1 cellular context compared by ENCODE assay signal in the genomic region with DNA sequence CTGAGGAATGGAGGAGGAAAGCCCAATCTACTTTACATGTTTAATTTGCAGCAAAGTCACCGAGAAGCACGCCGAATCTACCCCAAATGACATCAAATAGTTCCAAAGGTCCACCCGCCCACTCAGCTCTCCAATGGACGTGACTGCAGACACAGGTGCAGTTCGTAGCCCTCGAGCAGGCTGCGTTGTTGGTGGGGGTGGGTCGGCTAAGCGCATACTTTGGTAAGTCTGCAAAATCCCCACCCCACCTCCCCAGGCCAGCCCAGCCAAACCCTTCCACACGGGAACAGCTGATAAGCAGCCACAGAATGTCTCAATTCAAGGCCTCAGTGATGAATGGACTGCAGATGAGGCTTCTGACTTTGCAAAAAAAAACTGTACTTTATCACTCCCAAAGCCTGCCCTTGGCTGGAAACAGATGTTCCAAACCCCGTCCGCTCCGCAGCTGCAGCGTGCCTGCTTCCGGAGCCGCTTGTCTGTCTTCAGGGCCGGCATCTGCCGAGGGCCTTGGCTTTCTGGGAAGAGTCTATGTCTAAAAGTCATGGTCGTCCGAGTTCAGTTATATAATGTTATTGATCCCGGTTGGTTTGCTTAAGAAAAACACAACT.
TF ChIP-seq lines count a peak whose summit lies in the region.

No MANE protein-coding gene starts in this region.

TF ChIP-seq in K562, 482 proteins besides CTCF, POLR2A, EP300 and RAD21 (continued from another document and continues in another):
- TF ChIP-seq E2F8 (IDR thresholded peaks at IDR 0.05; ENCODE audit: low read depth, partially characterized antibody) (no peak), CTBP1 (IDR thresholded peaks at IDR 0.05; ENCODE audit: borderline replicate concordance) (peak; percentile 95), NR2C2 (CRISPR knock-in tag; IDR thresholded peaks at IDR 0.05) (no peak), NR2C2 (tag; IDR thresholded peaks at IDR 0.05) (peak; percentile 73), TEAD4 (IDR thresholded peaks at IDR 0.05; ENCODE audit: low read length) (peak; percentile 98), TEAD4 (CRISPR knock-in tag; IDR thresholded peaks at IDR 0.05; ENCODE audit: borderline replicate concordance) (peak; percentile 65; the same call in 1 of the 2 replicates), PHF20 (IDR thresholded peaks at IDR 0.05; ENCODE audit: partially characterized antibody) (no peak), ZBTB11 (CRISPR knock-in tag; IDR thresholded peaks at IDR 0.05) (peak in 1 of 3 experiments; percentile 82; a peak in 2 of 6 replicates), ZNF165 (CRISPR knock-in tag; IDR thresholded peaks at IDR 0.05; ENCODE audit: borderline replicate concordance) (no peak), SRSF7 (optimal IDR thresholded peaks at IDR 0.05; ENCODE audit: low read depth, low read length) (no peak), FOXJ2 (tag; IDR thresholded peaks at IDR 0.05) (0 out of 2 replicates have a peak, but pooled peaks have one; percentile 31), MEF2D (tag; conservative IDR thresholded peaks at IDR 0.05; ENCODE audit: low read depth) (peak; percentile 81), ZNF830 (CRISPR knock-in tag; IDR thresholded peaks at IDR 0.05) (no peak), CC2D1A (IDR thresholded peaks at IDR 0.05) (peak; percentile 85; the same call in 1 of the 2 replicates), HEY1 (CRISPR knock-in tag; IDR thresholded peaks at IDR 0.05; ENCODE audit: borderline replicate concordance) (no peak), NCOA2 (IDR thresholded peaks at IDR 0.05; ENCODE audit: partially characterized antibody in 2 of 2) (peak in 1 of 2 experiments; percentile 17), ZNF274 (IDR thresholded peaks at IDR 0.05; ENCODE audit: borderline replicate concordance, low read depth, low read length) (peak; percentile 58; the same call in 1 of the 2 replicates), ZNF347 (CRISPR knock-in tag; IDR thresholded peaks at IDR 0.05; ENCODE audit: low read depth) (no peak), SIRT6 (IDR thresholded peaks at IDR 0.05; ENCODE audit: low read depth, low read length) (no peak), HDGF (IDR thresholded peaks at IDR 0.05) (no peak), SIN3B (IDR thresholded peaks at IDR 0.05; ENCODE audit: low read depth) (no peak), RCOR1 (IDR thresholded peaks at IDR 0.05; ENCODE audit: borderline replicate concordance in 1 of 2, low read depth in 2 of 2, low read length in 2 of 2) (peak; percentile 61 to 92; a peak in 2 of 4 replicates), ZNF583 (CRISPR knock-in tag; IDR thresholded peaks at IDR 0.05) (no peak), NR4A1 (CRISPR knock-in tag; IDR thresholded peaks at IDR 0.05) (no peak), NR4A1 (tag; IDR thresholded peaks at IDR 0.05) (peak; percentile 82; the same call in 1 of the 2 replicates), MXI1 (IDR thresholded peaks at IDR 0.05; ENCODE audit: low read depth, low read length) (peak; percentile 72; the same call in 1 of the 2 replicates), ZNF586 (CRISPR knock-in tag; conservative IDR thresholded peaks at IDR 0.05) (no peak), ZNF41 (CRISPR knock-in tag; conservative IDR thresholded peaks at IDR 0.05) (no peak), FUS (optimal IDR thresholded peaks at IDR 0.05; ENCODE audit: low read depth, low read length) (no peak), ID3 (CRISPR knock-in tag; IDR thresholded peaks at IDR 0.05) (no peak), ID3 (tag; IDR thresholded peaks at IDR 0.05) (peak; percentile 68; the same call in 1 of the 2 replicates), GTF2B (IDR thresholded peaks at IDR 0.05; ENCODE audit: extremely low read depth, insufficient read length) (no peak)
- TF ChIP-seq, protein P1, sequence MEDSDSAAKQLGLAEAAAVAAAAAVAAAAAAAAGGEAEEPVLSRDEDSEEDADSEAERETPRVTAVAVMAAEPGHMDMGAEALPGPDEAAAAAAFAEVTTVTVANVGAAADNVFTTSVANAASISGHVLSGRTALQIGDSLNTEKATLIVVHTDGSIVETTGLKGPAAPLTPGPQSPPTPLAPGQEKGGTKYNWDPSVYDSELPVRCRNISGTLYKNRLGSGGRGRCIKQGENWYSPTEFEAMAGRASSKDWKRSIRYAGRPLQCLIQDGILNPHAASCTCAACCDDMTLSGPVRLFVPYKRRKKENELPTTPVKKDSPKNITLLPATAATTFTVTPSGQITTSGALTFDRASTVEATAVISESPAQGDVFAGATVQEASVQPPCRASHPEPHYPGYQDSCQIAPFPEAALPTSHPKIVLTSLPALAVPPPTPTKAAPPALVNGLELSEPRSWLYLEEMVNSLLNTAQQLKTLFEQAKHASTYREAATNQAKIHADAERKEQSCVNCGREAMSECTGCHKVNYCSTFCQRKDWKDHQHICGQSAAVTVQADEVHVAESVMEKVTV (CRISPR knock-in tag; IDR thresholded peaks at IDR 0.05), result no peak
- TF ChIP-seq, protein P2, sequence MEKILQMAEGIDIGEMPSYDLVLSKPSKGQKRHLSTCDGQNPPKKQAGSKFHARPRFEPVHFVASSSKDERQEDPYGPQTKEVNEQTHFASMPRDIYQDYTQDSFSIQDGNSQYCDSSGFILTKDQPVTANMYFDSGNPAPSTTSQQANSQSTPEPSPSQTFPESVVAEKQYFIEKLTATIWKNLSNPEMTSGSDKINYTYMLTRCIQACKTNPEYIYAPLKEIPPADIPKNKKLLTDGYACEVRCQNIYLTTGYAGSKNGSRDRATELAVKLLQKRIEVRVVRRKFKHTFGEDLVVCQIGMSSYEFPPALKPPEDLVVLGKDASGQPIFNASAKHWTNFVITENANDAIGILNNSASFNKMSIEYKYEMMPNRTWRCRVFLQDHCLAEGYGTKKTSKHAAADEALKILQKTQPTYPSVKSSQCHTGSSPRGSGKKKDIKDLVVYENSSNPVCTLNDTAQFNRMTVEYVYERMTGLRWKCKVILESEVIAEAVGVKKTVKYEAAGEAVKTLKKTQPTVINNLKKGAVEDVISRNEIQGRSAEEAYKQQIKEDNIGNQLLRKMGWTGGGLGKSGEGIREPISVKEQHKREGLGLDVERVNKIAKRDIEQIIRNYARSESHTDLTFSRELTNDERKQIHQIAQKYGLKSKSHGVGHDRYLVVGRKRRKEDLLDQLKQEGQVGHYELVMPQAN (IDR thresholded peaks at IDR 0.05; ENCODE audit: borderline replicate concordance), result peak; percentile 23; the same call in 1 of the 2 replicates
- TF ChIP-seq, protein P3, sequence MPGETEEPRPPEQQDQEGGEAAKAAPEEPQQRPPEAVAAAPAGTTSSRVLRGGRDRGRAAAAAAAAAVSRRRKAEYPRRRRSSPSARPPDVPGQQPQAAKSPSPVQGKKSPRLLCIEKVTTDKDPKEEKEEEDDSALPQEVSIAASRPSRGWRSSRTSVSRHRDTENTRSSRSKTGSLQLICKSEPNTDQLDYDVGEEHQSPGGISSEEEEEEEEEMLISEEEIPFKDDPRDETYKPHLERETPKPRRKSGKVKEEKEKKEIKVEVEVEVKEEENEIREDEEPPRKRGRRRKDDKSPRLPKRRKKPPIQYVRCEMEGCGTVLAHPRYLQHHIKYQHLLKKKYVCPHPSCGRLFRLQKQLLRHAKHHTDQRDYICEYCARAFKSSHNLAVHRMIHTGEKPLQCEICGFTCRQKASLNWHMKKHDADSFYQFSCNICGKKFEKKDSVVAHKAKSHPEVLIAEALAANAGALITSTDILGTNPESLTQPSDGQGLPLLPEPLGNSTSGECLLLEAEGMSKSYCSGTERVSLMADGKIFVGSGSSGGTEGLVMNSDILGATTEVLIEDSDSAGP (CRISPR knock-in tag; IDR thresholded peaks at IDR 0.05), result no peak
- TF ChIP-seq, protein P4, sequence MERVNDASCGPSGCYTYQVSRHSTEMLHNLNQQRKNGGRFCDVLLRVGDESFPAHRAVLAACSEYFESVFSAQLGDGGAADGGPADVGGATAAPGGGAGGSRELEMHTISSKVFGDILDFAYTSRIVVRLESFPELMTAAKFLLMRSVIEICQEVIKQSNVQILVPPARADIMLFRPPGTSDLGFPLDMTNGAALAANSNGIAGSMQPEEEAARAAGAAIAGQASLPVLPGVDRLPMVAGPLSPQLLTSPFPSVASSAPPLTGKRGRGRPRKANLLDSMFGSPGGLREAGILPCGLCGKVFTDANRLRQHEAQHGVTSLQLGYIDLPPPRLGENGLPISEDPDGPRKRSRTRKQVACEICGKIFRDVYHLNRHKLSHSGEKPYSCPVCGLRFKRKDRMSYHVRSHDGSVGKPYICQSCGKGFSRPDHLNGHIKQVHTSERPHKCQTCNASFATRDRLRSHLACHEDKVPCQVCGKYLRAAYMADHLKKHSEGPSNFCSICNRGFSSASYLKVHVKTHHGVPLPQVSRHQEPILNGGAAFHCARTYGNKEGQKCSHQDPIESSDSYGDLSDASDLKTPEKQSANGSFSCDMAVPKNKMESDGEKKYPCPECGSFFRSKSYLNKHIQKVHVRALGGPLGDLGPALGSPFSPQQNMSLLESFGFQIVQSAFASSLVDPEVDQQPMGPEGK (CRISPR knock-in tag; IDR thresholded peaks at IDR 0.05; ENCODE audit: borderline replicate concordance), result no peak
- TF ChIP-seq, protein P5, sequence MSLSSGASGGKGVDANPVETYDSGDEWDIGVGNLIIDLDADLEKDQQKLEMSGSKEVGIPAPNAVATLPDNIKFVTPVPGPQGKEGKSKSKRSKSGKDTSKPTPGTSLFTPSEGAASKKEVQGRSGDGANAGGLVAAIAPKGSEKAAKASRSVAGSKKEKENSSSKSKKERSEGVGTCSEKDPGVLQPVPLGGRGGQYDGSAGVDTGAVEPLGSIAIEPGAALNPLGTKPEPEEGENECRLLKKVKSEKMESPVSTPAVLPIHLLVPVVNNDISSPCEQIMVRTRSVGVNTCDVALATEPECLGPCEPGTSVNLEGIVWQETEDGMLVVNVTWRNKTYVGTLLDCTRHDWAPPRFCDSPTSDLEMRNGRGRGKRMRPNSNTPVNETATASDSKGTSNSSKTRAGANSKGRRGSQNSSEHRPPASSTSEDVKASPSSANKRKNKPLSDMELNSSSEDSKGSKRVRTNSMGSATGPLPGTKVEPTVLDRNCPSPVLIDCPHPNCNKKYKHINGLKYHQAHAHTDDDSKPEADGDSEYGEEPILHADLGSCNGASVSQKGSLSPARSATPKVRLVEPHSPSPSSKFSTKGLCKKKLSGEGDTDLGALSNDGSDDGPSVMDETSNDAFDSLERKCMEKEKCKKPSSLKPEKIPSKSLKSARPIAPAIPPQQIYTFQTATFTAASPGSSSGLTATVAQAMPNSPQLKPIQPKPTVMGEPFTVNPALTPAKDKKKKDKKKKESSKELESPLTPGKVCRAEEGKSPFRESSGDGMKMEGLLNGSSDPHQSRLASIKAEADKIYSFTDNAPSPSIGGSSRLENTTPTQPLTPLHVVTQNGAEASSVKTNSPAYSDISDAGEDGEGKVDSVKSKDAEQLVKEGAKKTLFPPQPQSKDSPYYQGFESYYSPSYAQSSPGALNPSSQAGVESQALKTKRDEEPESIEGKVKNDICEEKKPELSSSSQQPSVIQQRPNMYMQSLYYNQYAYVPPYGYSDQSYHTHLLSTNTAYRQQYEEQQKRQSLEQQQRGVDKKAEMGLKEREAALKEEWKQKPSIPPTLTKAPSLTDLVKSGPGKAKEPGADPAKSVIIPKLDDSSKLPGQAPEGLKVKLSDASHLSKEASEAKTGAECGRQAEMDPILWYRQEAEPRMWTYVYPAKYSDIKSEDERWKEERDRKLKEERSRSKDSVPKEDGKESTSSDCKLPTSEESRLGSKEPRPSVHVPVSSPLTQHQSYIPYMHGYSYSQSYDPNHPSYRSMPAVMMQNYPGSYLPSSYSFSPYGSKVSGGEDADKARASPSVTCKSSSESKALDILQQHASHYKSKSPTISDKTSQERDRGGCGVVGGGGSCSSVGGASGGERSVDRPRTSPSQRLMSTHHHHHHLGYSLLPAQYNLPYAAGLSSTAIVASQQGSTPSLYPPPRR (CRISPR knock-in tag; IDR thresholded peaks at IDR 0.05; ENCODE audit: borderline replicate concordance), result 0 out of 2 replicates have a peak, but pooled peaks have one; percentile 67
